ENCODE assay signal across 8 cellular contexts in the genomic region with DNA sequence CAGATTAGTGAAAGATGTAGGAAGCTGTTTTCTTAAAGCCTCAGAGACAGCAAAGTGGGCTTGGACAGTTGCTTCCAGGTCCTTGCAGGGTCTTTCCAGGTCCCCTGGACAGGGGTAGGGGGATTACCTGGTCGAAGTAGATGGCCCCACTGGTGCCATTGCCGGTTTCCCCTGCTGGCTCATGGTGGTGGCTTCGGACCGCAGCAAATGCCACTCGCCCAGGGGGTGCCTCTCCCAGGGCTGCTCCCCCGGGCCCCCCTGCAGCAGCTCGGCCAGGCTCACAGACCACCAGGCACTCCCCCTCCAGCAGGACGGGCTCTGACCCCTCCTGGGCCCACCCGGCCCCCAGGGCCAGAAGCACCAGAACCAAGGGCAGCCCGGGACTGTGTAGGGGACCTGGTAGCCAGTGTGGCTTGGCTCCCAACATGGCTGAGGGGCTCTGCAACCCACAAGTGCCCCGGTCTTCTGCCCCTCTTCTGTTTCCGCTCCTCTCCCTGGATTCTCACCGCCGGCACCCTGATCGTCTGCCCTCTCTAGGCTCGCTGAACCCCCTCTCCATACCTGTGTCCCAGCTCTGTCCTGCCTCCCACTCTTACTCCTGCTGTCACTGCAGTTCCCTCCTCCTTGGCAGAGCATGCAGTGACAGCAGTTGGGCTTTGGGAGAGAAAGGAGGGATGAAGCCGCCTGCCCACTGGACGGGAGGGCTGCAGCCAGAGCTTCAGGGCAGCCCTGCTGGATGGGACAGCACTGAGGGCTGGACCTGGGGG. TPM values are rescaled to one million over a fixed set of nuclear protein-coding genes. Genes with fewer than 3 reads are reported as not detected.
DNase-seq lines count a peak whose midpoint lies in the region; ATAC-seq and TF ChIP-seq lines count a peak whose summit lies in the region.

No MANE protein-coding gene starts in this region.

- no peaks in the 10 kb centered on the region for H3K27me3 ChIP-seq in esophagus (ENCODE audit: control insufficient read depth in 1 of 2, insufficient read depth in 2 of 2, low read length in 2 of 2)
- H3K27me3 ChIP-seq in prostate gland (replicated peaks; ENCODE audit: insufficient read depth), result no peaks in the 10 kb centered on the region

- peaks cover 4 to 37% of the 10 kb centered on the region in 2 donors for H3K4me1 ChIP-seq in esophagus (ENCODE audit: control insufficient read depth in 2 of 2, insufficient read depth in 2 of 2, low read length in 1 of 2)
- peaks cover 16% of the 10 kb centered on the region for H3K4me1 ChIP-seq in prostate gland (replicated peaks)

- peak overlapping the region; percentile 84 for H3K9ac ChIP-seq in SK-N-MC (ENCODE audit: insufficient read length)

- WGBS in esophagus, 2 donors, result 84 to 91% methylated on average over 16 to 18 of the region's 18 CpGs
- WGBS in prostate gland, result 85% methylated on average over 18 of the region's 18 CpGs

- H3K36me3 ChIP-seq in SK-N-MC (ENCODE audit: insufficient read depth, low read length) (peaks cover 4% of the 10 kb centered on the region; the same call in 1 of the 2 replicates), esophagus (ENCODE audit: control insufficient read depth in 2 of 2, insufficient read depth in 2 of 2, low read length in 1 of 2) (peaks cover 4 to 17% of the 10 kb centered on the region in 2 donors), prostate gland (no peaks in the 10 kb centered on the region)

- intact Hi-C loops in prostate gland (cut with DNase I), result no loop called here

- TF ChIP-seq POLR2A in prostate gland (IDR thresholded peaks at IDR 0.05), result no peak

- no peak for TF ChIP-seq CTCF in prostate gland (IDR thresholded peaks at IDR 0.05)

- H3K27ac ChIP-seq in SK-N-MC (no peak overlapping the region), esophagus (ENCODE audit: low read depth in 2 of 2, low read length in 1 of 2) (peak overlapping the region; percentile 99), prostate gland (peak overlapping the region; percentile 95 to 96)

- DNase-seq in SK-N-MC (ENCODE audit: low read depth, low spot score) (no peak), prostate gland (ENCODE audit: low spot score) (no peak), medulla oblongata (ENCODE audit: extremely low spot score) (no peak), putamen (ENCODE audit: low spot score) (no peak)

- H3K4me3 ChIP-seq in GM08714 (ENCODE audit: low read length) (peak overlapping the region; percentile 89; the same call in 1 of the 2 replicates), SK-N-MC (no peak overlapping the region), esophagus (ENCODE audit: low read depth in 1 of 2, low read length in 2 of 2) (no peak overlapping the region), prostate gland (no peak overlapping the region)

- no peaks in the 10 kb centered on the region for H3K9me3 ChIP-seq in SK-N-MC (ENCODE audit: low read depth, low read length)
- H3K9me3 ChIP-seq in esophagus (ENCODE audit: control insufficient read depth in 2 of 2, insufficient read depth in 1 of 2, low read depth in 1 of 2, low read length in 1 of 2), result no peaks in the 10 kb centered on the region
- H3K9me3 ChIP-seq in prostate gland, result no peaks in the 10 kb centered on the region

- ATAC-seq in GM18870 (IDR thresholded peaks at IDR 0.05; ENCODE audit: unreplicated experiment) (no peak), HG03378 (IDR thresholded peaks at IDR 0.05; ENCODE audit: unreplicated experiment) (no peak)

RNA-seq across cellular contexts. Expression of gene CBLN3, which starts 0.7 kb away (rescaled TPM):
- under 1 TPM; 0.75 to 0.86 TPM for polyA plus RNA-seq in esophagus
- 10 to 100 TPM in 1 of 2 donors, 1 to 10 TPM in 1; 2.4 to 11.1 TPM for total RNA-seq in prostate gland

RNA-seq across cellular contexts. Expression of gene KHNYN, which starts 0.9 kb away (rescaled TPM):
- polyA plus RNA-seq in esophagus, result 10 to 100 TPM; 20.8 to 24.4 TPM
- 10 to 100 TPM; 57.0 to 91.2 TPM for total RNA-seq in prostate gland

RNA-seq across cellular contexts. Expression of gene SDR39U1, which starts 13.8 kb away (rescaled TPM):
- 10 to 100 TPM; 38.1 to 39.8 TPM for polyA plus RNA-seq in esophagus
- 10 to 100 TPM; 49.5 to 64.4 TPM for total RNA-seq in prostate gland

RNA-seq across cellular contexts. Expression of gene NYNRIN, which starts 30.0 kb away (rescaled TPM):
- polyA plus RNA-seq in esophagus, result 1 to 10 TPM; 4.8 to 5.6 TPM
- total RNA-seq in prostate gland, result 10 to 100 TPM; 10.5 to 26.5 TPM
